Comparison of ENCODE assay signal across 3 cellular contexts in the genomic region with DNA sequence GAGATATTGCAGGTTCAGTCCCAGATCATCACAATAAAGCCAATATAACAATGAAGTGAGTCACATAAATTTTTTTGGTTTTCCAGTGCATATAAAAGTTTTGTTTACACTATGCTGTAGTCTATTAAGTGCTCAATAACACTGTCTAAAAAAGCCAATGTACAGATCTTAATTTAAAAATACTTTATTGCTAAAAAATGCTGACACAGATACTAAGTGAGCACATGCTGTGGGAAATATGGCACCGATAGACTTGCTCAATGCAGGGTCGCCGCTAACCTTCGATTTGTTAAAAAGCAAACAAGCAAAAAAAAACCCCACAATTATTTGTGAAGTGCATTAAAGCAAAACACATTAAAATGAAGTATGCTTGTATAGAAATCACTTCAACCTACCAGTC.
TF ChIP-seq lines count a peak whose summit lies in the region.

No MANE protein-coding gene starts in this region.

TF ChIP-seq in HepG2, 621 proteins besides CTCF, POLR2A, EP300 and RAD21:
- TF ChIP-seq TOE1 (CRISPR knock-in tag; IDR thresholded peaks at IDR 0.05) (no peak), MAFF (IDR thresholded peaks at IDR 0.05; ENCODE audit: low read depth, low read length) (peak; percentile 62), SSRP1 (CRISPR knock-in tag; IDR thresholded peaks at IDR 0.05) (no peak), MAFK (conservative IDR thresholded peaks at IDR 0.05 in 1 of 2, IDR thresholded peaks at IDR 0.05 in 1 of 2; ENCODE audit: low read length in 2 of 2) (peak; percentile 49 to 82; a peak in 3 of 4 replicates)

TF ChIP-seq in IMR-90, 13 proteins besides CTCF, POLR2A, EP300 and RAD21:
- TF ChIP-seq MAFK (IDR thresholded peaks at IDR 0.05; ENCODE audit: low read depth, low read length) (peak; percentile 66), RCOR1 (IDR thresholded peaks at IDR 0.05; ENCODE audit: insufficient replicate concordance, low read length) (no peak)
TF ChIP-seq in IMR-90: peak in this region for 1.

TF ChIP-seq in K562, 482 proteins besides CTCF, POLR2A, EP300 and RAD21:
- TF ChIP-seq MAFF (IDR thresholded peaks at IDR 0.05; ENCODE audit: low read length) (peak; percentile 58), KLF16 (IDR thresholded peaks at IDR 0.05) (no peak), ZBTB7A (IDR thresholded peaks at IDR 0.05; ENCODE audit: borderline replicate concordance, control insufficient read depth, low read depth, low read length) (no peak), MAFG (tag; conservative IDR thresholded peaks at IDR 0.05) (peak; percentile 52), C11orf30 (IDR thresholded peaks at IDR 0.05; ENCODE audit: low read depth) (peak; percentile 51; the same call in 1 of the 2 replicates), ZNF316 (IDR thresholded peaks at IDR 0.05) (peak; percentile 80), MAFK (IDR thresholded peaks at IDR 0.05; ENCODE audit: low read length) (0 out of 2 replicates have a peak, but pooled peaks have one; percentile 13)
